ENCODE assay signal across 25 cellular contexts in genomic region chr20:62146019-62146755, GRCh38. TPM values are rescaled to one million over a fixed set of nuclear protein-coding genes. Genes with fewer than 3 reads are reported as not detected.
DNase-seq lines count a peak whose midpoint lies in the region; ATAC-seq and TF ChIP-seq lines count a peak whose summit lies in the region.
"Had no signal": no experiment of that assay in that cellular context is flagged by ENCODE, and none has a peak within 500 bp of the region (broad histone marks: within the 10 kb centered on the region; RNA-seq: fewer than 3 reads in every experiment).

No MANE protein-coding gene starts in this region.

- H3K9me3 ChIP-seq in BLaER1 treated with 17β-estradiol and CSF1 and Interleukin-3, amounts not matched to agents 10 nM and 100 nM (replicated peaks in 1 of 11) = no peaks in the 10 kb centered on the region
- H3K9me3 ChIP-seq in adrenal gland (replicated peaks in 1 of 3) = no peaks in the 10 kb centered on the region
- H3K9me3 ChIP-seq: Caco-2, HAP-1, Peyer's patch, prostate gland had no signal

- peaks cover 9 to 43% (median 26%) of the 10 kb centered on the region in 11 experiments; a peak in 20 of 22 replicates for H3K36me3 ChIP-seq in BLaER1 treated with 17β-estradiol and CSF1 and Interleukin-3, amounts not matched to agents 10 nM and 100 nM
- no peaks in the 10 kb centered on the region for H3K36me3 ChIP-seq in adrenal gland (replicated peaks in 1 of 2)
- H3K36me3 ChIP-seq: cardiac muscle cell, Peyer's patch, prostate gland had no signal

- H3K9ac ChIP-seq in BLaER1 treated with 17β-estradiol and CSF1 and Interleukin-3, amounts not matched to agents 10 nM and 100 nM = peak overlapping the region in 4 of 11 experiments; percentile 0 to 100 (median 58); a peak in 1 of 22 replicates

- intact Hi-C loops in left colon (cut with DNase I, micrococcal nuclease) = no loop called here
- intact Hi-C loops in adrenal gland (cut with DNase I) = no loop called here

- peak overlapping the region in 3 of 5 experiments; percentile 45 to 96 (median 88) for H3K27ac Mint-ChIP-seq in brain
- peak overlapping the region in 4 of 10 donors; percentile 7 to 85 (median 18) for H3K27ac Mint-ChIP-seq in naive thymus-derived CD8-positive, alpha-beta T cell
- H3K27ac Mint-ChIP-seq: activated CD4-positive, alpha-beta T cell treated with anti-CD3 and anti-CD28 coated beads for 36 hours; activated T-helper 2 cell treated with anti-CD3 and anti-CD28 coated beads, Interferon-gamma antibody, Interleukin-2, Interleukin-4, amounts not matched to agents 10 μg/mL and 5 μg/mL and 100 μg/mL, durations not matched to agents 14 hours and 24 hours and 36 hours had no signal

- peaks cover 26% of the 10 kb centered on the region for H3K36me3 Mint-ChIP-seq in brain
- no peaks in the 10 kb centered on the region for H3K36me3 Mint-ChIP-seq in naive thymus-derived CD8-positive, alpha-beta T cell

- TF ChIP-seq CTCF in brain (conservative IDR thresholded peaks at IDR 0.05) (no peak), adrenal gland (IDR thresholded peaks at IDR 0.05) (no peak)

- peaks cover 55% of the 10 kb centered on the region for H3K4me1 Mint-ChIP-seq in brain
- H3K4me1 Mint-ChIP-seq in naive thymus-derived CD8-positive, alpha-beta T cell = peaks cover 22 to 64% (median 47%) of the 10 kb centered on the region in 4 donors

- ATAC-seq in naive thymus-derived CD8-positive, alpha-beta T cell = no peak
- no peak for ATAC-seq in GM21737 (IDR thresholded peaks at IDR 0.05; ENCODE audit: unreplicated experiment)
- no peak for ATAC-seq in left colon
- ATAC-seq in GM18873 (IDR thresholded peaks at IDR 0.05; ENCODE audit: low FRiP score, unreplicated experiment) = no peak
- ATAC-seq: activated CD4-positive, alpha-beta T cell treated with anti-CD3 and anti-CD28 coated beads for 36 hours; foreskin keratinocyte had no signal

- peaks cover 26 to 36% (median 30%) of the 10 kb centered on the region in 10 experiments for H3K4me1 ChIP-seq in BLaER1 treated with 17β-estradiol and CSF1 and Interleukin-3, amounts not matched to agents 10 nM and 100 nM
- peaks cover 20 to 28% of the 10 kb centered on the region in 2 donors for H3K4me1 ChIP-seq in adrenal gland (replicated peaks in 1 of 2)

- DNase-seq in HUDEP-2 (lab: John Stamatoyannopoulos, UW; ENCODE audit: unreplicated experiment in 76 of 76) = peak in 74 of 76 experiments; percentile 27 to 96 (median 83)
- DNase-seq in naive thymus-derived CD8-positive, alpha-beta T cell = no peak
- no peak for DNase-seq in left colon
- DNase-seq in adrenal gland = no peak
- DNase-seq: activated CD4-positive, alpha-beta T cell treated with anti-CD3 and anti-CD28 coated beads for 36 hours; Caco-2; foreskin keratinocyte; Karpas-422; NCI-H1092 treated with DMSO at 0.1 percent for 48 hours; NCI-H510A treated with DMSO at 0.1 percent for 48 hours; Peyer's patch; stimulated activated CD4-positive, alpha-beta T cell treated with anti-CD3 and anti-CD28 coated beads, Interleukin-2, amount 100 ng/mL, for 48 hours; stimulated activated naive CD4-positive, alpha-beta T cell treated with Interleukin-2 at 50 U/mL for 16 hours; T-helper 9 cell had no signal

- H3K27me3 ChIP-seq in BLaER1 treated with 17β-estradiol and CSF1 and Interleukin-3, amounts not matched to agents 10 nM and 100 nM = no peaks in the 10 kb centered on the region
- H3K27me3 ChIP-seq in adrenal gland = no peaks in the 10 kb centered on the region
- H3K27me3 ChIP-seq: cardiac muscle cell, foreskin keratinocyte, Peyer's patch had no signal

- POLR2A ChIA-PET in naive thymus-derived CD8-positive, alpha-beta T cell (lab: Charles Lee) = interaction anchor here (0.7 to 5.4 kb wide), 2 partner anchors 8 to 23 kb away, joined by 3 to 58 read pairs; partner anchors contain the start of gene LSM14B

- H3K9me3 Mint-ChIP-seq in brain = peaks cover 0 to 5% (median 0%) of the 10 kb centered on the region in 5 experiments
- no peaks in the 10 kb centered on the region for H3K9me3 Mint-ChIP-seq in naive thymus-derived CD8-positive, alpha-beta T cell
- H3K9me3 Mint-ChIP-seq: activated T-helper 2 cell treated with anti-CD3 and anti-CD28 coated beads, Interferon-gamma antibody, Interleukin-2, Interleukin-4, amounts not matched to agents 10 μg/mL and 5 μg/mL and 100 μg/mL, durations not matched to agents 14 hours and 24 hours and 36 hours had no signal

- no peak overlapping the region for H3K4me3 ChIP-seq in BLaER1 treated with 17β-estradiol and CSF1 and Interleukin-3, amounts not matched to agents 10 nM and 100 nM
- H3K4me3 ChIP-seq in adrenal gland = no peak overlapping the region
- H3K4me3 ChIP-seq: cardiac muscle cell, HAP-1, Peyer's patch, prostate gland, SK-N-MC, smooth muscle cell had no signal

- no peak for TF ChIP-seq POLR2A in adrenal gland (IDR thresholded peaks at IDR 0.05)

- no peak overlapping the region for H3K27ac ChIP-seq in BLaER1 treated with 17β-estradiol and CSF1 and Interleukin-3, amounts not matched to agents 10 nM and 100 nM
- no peak overlapping the region for H3K27ac ChIP-seq in adrenal gland
- H3K27ac ChIP-seq: cardiac muscle cell, epithelial cell of prostate, foreskin keratinocyte, Peyer's patch, prostate gland, SK-N-MC had no signal

- peak overlapping the region; percentile 85 to 94 (median 89); a peak in 18 of 22 replicates for H3K4me2 ChIP-seq in BLaER1 treated with 17β-estradiol and CSF1 and Interleukin-3, amounts not matched to agents 10 nM and 100 nM
- H3K4me2 ChIP-seq: smooth muscle cell had no signal

- 93 to 97% (median 96%) methylated on average over 21 to 22 of the region's 22 CpGs for WGBS in adrenal gland, 4 donors

- H3K4me3 Mint-ChIP-seq in brain = peak overlapping the region; percentile 91 to 94 (median 92)
- peak overlapping the region in 6 of 10 donors; percentile 11 to 87 (median 85) for H3K4me3 Mint-ChIP-seq in naive thymus-derived CD8-positive, alpha-beta T cell
- H3K4me3 Mint-ChIP-seq: activated CD4-positive, alpha-beta T cell treated with anti-CD3 and anti-CD28 coated beads for 36 hours had no signal

- peaks cover 78 to 95% (median 92%) of the 10 kb centered on the region in 11 experiments for H4K20me1 ChIP-seq in BLaER1 treated with 17β-estradiol and CSF1 and Interleukin-3, amounts not matched to agents 10 nM and 100 nM

- peaks cover 5% of the 10 kb centered on the region for H3K27me3 Mint-ChIP-seq in brain
- H3K27me3 Mint-ChIP-seq in naive thymus-derived CD8-positive, alpha-beta T cell = no peaks in the 10 kb centered on the region
- H3K27me3 Mint-ChIP-seq: activated CD4-positive, alpha-beta T cell treated with anti-CD3 and anti-CD28 coated beads for 36 hours had no signal

RNA-seq across cellular contexts. Expression of gene SS18L1, which starts 2.6 kb away (rescaled TPM):
- polyA plus RNA-seq in brain (ENCODE audit: insufficient read depth, low read depth, low replicate concordance) = 39.8 TPM
- 10 to 100 TPM; 23.0 to 23.6 TPM for total RNA-seq in naive thymus-derived CD8-positive, alpha-beta T cell
- polyA plus RNA-seq in naive thymus-derived CD8-positive, alpha-beta T cell = under 1 TPM; 0.39 to 0.58 (median 0.50) TPM
- 10 to 100 TPM; 11.3 to 17.2 TPM for total RNA-seq in left colon
- total RNA-seq in adrenal gland = 10 to 100 TPM in 7 of 8 donors, 1 to 10 TPM in 1; 9.0 to 45.7 (median 13.2) TPM
- 10 to 100 TPM in 2 of 3 donors, 1 to 10 TPM in 1; 9.2 to 36.6 (median 15.1) TPM for polyA plus RNA-seq in adrenal gland

RNA-seq across cellular contexts. Expression of gene PSMA7, which starts 3.0 kb away (rescaled TPM):
- polyA plus RNA-seq in brain (ENCODE audit: insufficient read depth, low read depth, low replicate concordance) (404 TPM), adrenal gland (100 to 1,000 TPM; 175 to 292 (median 178) TPM)
- 100 to 1,000 TPM; 178 to 185 TPM for total RNA-seq in naive thymus-derived CD8-positive, alpha-beta T cell
- polyA plus RNA-seq in naive thymus-derived CD8-positive, alpha-beta T cell = 100 to 1,000 TPM; 362 to 473 (median 419) TPM
- total RNA-seq in left colon (100 to 1,000 TPM; 148 to 178 TPM), adrenal gland (100 to 1,000 TPM; 216 to 506 (median 277) TPM)

RNA-seq across cellular contexts. Expression of gene LSM14B, which starts 23.9 kb away (rescaled TPM):
- polyA plus RNA-seq in brain (ENCODE audit: insufficient read depth, low read depth, low replicate concordance) = 171 TPM
- 10 to 100 TPM; 53.5 to 55.8 TPM for total RNA-seq in naive thymus-derived CD8-positive, alpha-beta T cell
- polyA plus RNA-seq in naive thymus-derived CD8-positive, alpha-beta T cell = 1 to 10 TPM; 1.5 to 2.4 (median 2.4) TPM
- total RNA-seq in left colon = 10 to 100 TPM; 33.0 to 36.3 TPM
- 10 to 100 TPM; 29.1 to 47.0 (median 35.6) TPM for total RNA-seq in adrenal gland
- polyA plus RNA-seq in adrenal gland = 10 to 100 TPM; 17.6 to 23.4 (median 19.2) TPM

RNA-seq across cellular contexts. Expression of gene MTG2, which starts 36.6 kb away (rescaled TPM):
- polyA plus RNA-seq in brain (ENCODE audit: insufficient read depth, low read depth, low replicate concordance) (47.9 TPM), adrenal gland (10 to 100 TPM; 30.2 to 90.4 (median 84.3) TPM)
- total RNA-seq in naive thymus-derived CD8-positive, alpha-beta T cell = 10 to 100 TPM; 44.2 to 45.1 TPM
- polyA plus RNA-seq in naive thymus-derived CD8-positive, alpha-beta T cell = 10 to 100 TPM; 21.8 to 28.5 (median 21.9) TPM
- total RNA-seq in left colon (10 to 100 TPM; 26.3 to 34.3 TPM), adrenal gland (10 to 100 TPM; 11.5 to 60.1 (median 41.6) TPM)

Comparison
In these comparisons a context has a peak if more than half of its experiments do, and no peak if none do; other contexts are left out.
1. DNase-seq: peak in HUDEP-2 (74 of 76); none in naive thymus-derived CD8-positive, alpha-beta T cell (0 of 10), left colon (0 of 2) and adrenal gland (0 of 7).